In genomic region chr10:63712717-63713115, GRCh38 we compare ENCODE assay signal across 11 cellular contexts.
A peak's percentile ranks its signal among the peaks of the same experiment; 100 is the strongest.
DNase-seq lines count a peak whose midpoint lies in the region; ATAC-seq, FAIRE-seq and TF ChIP-seq lines count a peak whose summit lies in the region.
"Had no signal": no experiment of that assay in that cellular context is flagged by ENCODE, and none has a peak within 500 bp of the region (broad histone marks: within the 10 kb centered on the region; RNA-seq: fewer than 3 reads in every experiment).

No MANE protein-coding gene starts in this region.

- H3K36me3 ChIP-seq in WERI-Rb-1 (no peaks in the 10 kb centered on the region), parathyroid adenoma (ENCODE audit: control insufficient read depth, insufficient read depth, low read length) (no peaks in the 10 kb centered on the region)

- TF ChIP-seq CTCF in C4-2B (conservative IDR thresholded peaks at IDR 0.05) (no peak), WERI-Rb-1 (IDR thresholded peaks at IDR 0.05; ENCODE audit: low read depth, low read length) (no peak), glutamatergic neuron (IDR thresholded peaks at IDR 0.05; ENCODE audit: partially characterized antibody, unreplicated experiment) (no peak), parathyroid adenoma (IDR thresholded peaks at IDR 0.05) (no peak)

- no peak for FAIRE-seq in frontal cortex (lab: Jason Lieb, UNC)

- H3K4me2 ChIP-seq in parathyroid adenoma (ENCODE audit: low read length): peak overlapping the region; percentile 14
- H3K4me2 ChIP-seq: KMS-11 had no signal

- no peak overlapping the region for H3K4me3 ChIP-seq in WERI-Rb-1 (ENCODE audit: low read depth, low read length)
- H3K4me3 ChIP-seq in parathyroid adenoma (ENCODE audit: low read depth, low read length): no peak overlapping the region

- H3K4me1 Mint-ChIP-seq in glutamatergic neuron (ENCODE audit: low read depth, unreplicated experiment): peaks cover 47% of the 10 kb centered on the region

- H2AFZ ChIP-seq in parathyroid adenoma: peak overlapping the region; percentile 39

- ATAC-seq in GM19351 (IDR thresholded peaks at IDR 0.05; ENCODE audit: unreplicated experiment): no peak
- ATAC-seq: activated CD8-positive, alpha-beta T cell treated with anti-CD3 and anti-CD28 coated beads, Interleukin-2, amount 10 ng/mL, durations not matched to agents 7 days and 5 days had no signal

- no peaks in the 10 kb centered on the region for H3K27me3 ChIP-seq in WERI-Rb-1 (ENCODE audit: insufficient read depth, low read depth, severe bottlenecking)
- no peaks in the 10 kb centered on the region for H3K27me3 ChIP-seq in parathyroid adenoma (ENCODE audit: control insufficient read depth, insufficient read depth, low read length)

- no peak overlapping the region for H3K9ac ChIP-seq in parathyroid adenoma
- H3K9ac ChIP-seq: KMS-11 had no signal

- H3K79me2 ChIP-seq in parathyroid adenoma: no peaks in the 10 kb centered on the region

- H3K9me3 ChIP-seq in WERI-Rb-1 (ENCODE audit: severe bottlenecking) (no peaks in the 10 kb centered on the region), parathyroid adenoma (ENCODE audit: control insufficient read depth, low read length) (no peaks in the 10 kb centered on the region)

- H3K27ac ChIP-seq in C4-2B: peak overlapping the region; percentile 77
- H3K27ac ChIP-seq in WERI-Rb-1: peak overlapping the region; percentile 41
- peak overlapping the region; percentile 92 for H3K27ac ChIP-seq in parathyroid adenoma
- H3K27ac ChIP-seq: KMS-11 had no signal

- DNase-seq in WERI-Rb-1: no peak
- DNase-seq in glutamatergic neuron: no peak
- DNase-seq in NAMALWA (ENCODE audit: low spot score): no peak
- DNase-seq in frontal cortex (ENCODE audit: low spot score in 2 of 2): no peak
- DNase-seq in DMS153 (lab: John Stamatoyannopoulos, UW): no peak
- DNase-seq: activated CD8-positive, alpha-beta T cell treated with anti-CD3 and anti-CD28 coated beads, Interleukin-2, amount 10 ng/mL, durations not matched to agents 7 days and 5 days; effector CD4-positive, alpha-beta T cell had no signal

- peaks cover 18% of the 10 kb centered on the region for H3K9me3 Mint-ChIP-seq in glutamatergic neuron (ENCODE audit: unreplicated experiment)

- H3K4me1 ChIP-seq in parathyroid adenoma: peaks cover 61% of the 10 kb centered on the region

- peaks cover 9% of the 10 kb centered on the region for H3K27me3 Mint-ChIP-seq in glutamatergic neuron (ENCODE audit: unreplicated experiment)

- peak overlapping the region; percentile 100 for H3K27ac Mint-ChIP-seq in glutamatergic neuron (ENCODE audit: unreplicated experiment)
- H3K27ac Mint-ChIP-seq: activated CD8-positive, alpha-beta T cell treated with anti-CD3 and anti-CD28 coated beads, Interleukin-2, amount 10 ng/mL, durations not matched to agents 7 days and 5 days had no signal

- no peaks in the 10 kb centered on the region for H3K36me3 Mint-ChIP-seq in glutamatergic neuron (ENCODE audit: unreplicated experiment)

- peak overlapping the region; percentile 87 for H3K4me3 Mint-ChIP-seq in glutamatergic neuron (ENCODE audit: unreplicated experiment)
- H3K4me3 Mint-ChIP-seq: activated CD8-positive, alpha-beta T cell treated with anti-CD3 and anti-CD28 coated beads, Interleukin-2, amount 10 ng/mL, durations not matched to agents 7 days and 5 days had no signal

Comparison
In these comparisons a context has a peak if more than half of its experiments do, and no peak if none do; other contexts are left out.
1. H3K27ac ChIP-seq: peak in every context shown above with its lines; median percentile 92 in parathyroid adenoma; 77 in C4-2B; 41 in WERI-Rb-1.